ENCODE assay signal across 10 cellular contexts in the genomic region with DNA sequence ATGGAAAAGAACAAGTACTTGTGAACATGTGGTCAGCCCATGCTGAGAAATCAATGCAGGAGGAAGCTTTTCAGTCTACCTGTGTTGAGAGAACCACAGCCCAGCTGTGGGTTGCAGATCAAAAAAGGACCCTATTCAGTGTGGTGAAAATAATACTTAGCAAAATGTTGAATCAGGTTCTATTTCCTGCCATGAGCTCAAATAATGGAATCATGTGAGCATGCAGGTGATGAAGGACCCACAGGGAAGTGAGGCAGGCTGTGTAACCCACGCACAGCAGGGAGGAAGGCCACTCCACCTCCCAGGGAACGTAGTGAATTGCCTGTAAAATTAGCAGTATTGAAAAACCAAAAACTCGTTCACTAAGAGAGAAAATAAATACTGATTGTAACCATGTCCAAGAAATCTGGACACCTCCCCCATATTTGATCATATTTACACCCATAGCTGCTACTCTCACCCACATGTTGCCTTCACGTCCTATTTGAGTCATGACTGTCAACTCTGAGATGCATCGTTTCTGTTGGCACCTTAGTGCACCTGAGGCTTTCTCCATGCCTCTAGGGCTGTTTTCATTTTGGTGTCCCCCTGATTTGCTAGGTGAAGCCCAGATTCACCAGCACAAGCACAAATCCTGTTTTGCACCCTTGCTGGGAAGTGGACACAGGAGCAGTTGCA. TPM values are rescaled to one million over a fixed set of nuclear protein-coding genes. Genes with fewer than 3 reads are reported as not detected.
A peak's percentile ranks its signal among the peaks of the same experiment; 100 is the strongest.
DNase-seq lines count a peak whose midpoint lies in the region; ATAC-seq and TF ChIP-seq lines count a peak whose summit lies in the region.
"Had no signal": no experiment of that assay in that cellular context is flagged by ENCODE, and none has a peak within 500 bp of the region (broad histone marks: within the 10 kb centered on the region; RNA-seq: fewer than 3 reads in every experiment).

No MANE protein-coding gene starts in this region.

- H3K27me3 Mint-ChIP-seq in T-helper 2 cell treated with Interferon-gamma antibody and Interleukin-4, amounts not matched to agents 5 μg/mL and 100 μg/mL, for 36 hours (ENCODE audit: low read depth), result peaks cover 52% of the 10 kb centered on the region

- H4K20me1 ChIP-seq in OCI-LY7 (ENCODE audit: insufficient read depth, low read length), result no peaks in the 10 kb centered on the region

- peaks cover 8% of the 10 kb centered on the region for H3K4me1 Mint-ChIP-seq in T-helper 2 cell treated with Interferon-gamma antibody and Interleukin-4, amounts not matched to agents 5 μg/mL and 100 μg/mL, for 36 hours (ENCODE audit: low read depth)

- H3K9me3 ChIP-seq in OCI-LY7 (ENCODE audit: low read length), result no peaks in the 10 kb centered on the region
- H3K9me3 ChIP-seq in aorta (ENCODE audit: control insufficient read depth, low read length), result no peaks in the 10 kb centered on the region

- H3K27ac ChIP-seq in OCI-LY7 (ENCODE audit: low read depth, low read length, poor library complexity, severe bottlenecking) (peak overlapping the region; percentile 34), aorta (ENCODE audit: low read depth in 1 of 2, low read length in 2 of 2) (no peak overlapping the region)

- CTCF ChIA-PET in OCI-LY7 (lab: Charles Lee; ENCODE audit: unreplicated experiment), result no interaction called here

- H3K4me3 ChIP-seq in OCI-LY7 (ENCODE audit: low read depth, low read length, poor library complexity, severe bottlenecking), result no peak overlapping the region
- H3K4me3 ChIP-seq in aorta (ENCODE audit: low read length in 2 of 2), result no peak overlapping the region

- H3K27me3 ChIP-seq in aorta (ENCODE audit: control insufficient read depth in 1 of 2, insufficient read depth in 2 of 2, low read length in 1 of 2), result no peaks in the 10 kb centered on the region

- no peaks in the 10 kb centered on the region for H3K9me3 Mint-ChIP-seq in T-helper 2 cell treated with Interferon-gamma antibody and Interleukin-4, amounts not matched to agents 5 μg/mL and 100 μg/mL, for 36 hours

- no peaks in the 10 kb centered on the region for H3K79me2 ChIP-seq in OCI-LY7 (ENCODE audit: insufficient read depth, low read depth, low read length)

- H3K9me2 ChIP-seq in OCI-LY7 (ENCODE audit: insufficient read depth, low read length), result no peaks in the 10 kb centered on the region

- H3K36me3 ChIP-seq in OCI-LY7 (ENCODE audit: insufficient read depth, low read length) (no peaks in the 10 kb centered on the region), aorta (ENCODE audit: control insufficient read depth in 1 of 2, insufficient read depth in 2 of 2, low read length in 1 of 2) (no peaks in the 10 kb centered on the region)

- 93 to 96% methylated on average over 5 of the region's 5 CpGs for WGBS in aorta, 2 donors

- TF ChIP-seq CTCF in OCI-LY7 (conservative IDR thresholded peaks at IDR 0.05; ENCODE audit: low read length), result no peak

- ATAC-seq in GM18498 (IDR thresholded peaks at IDR 0.05; ENCODE audit: unreplicated experiment) (peak; percentile 48), GM19324 (IDR thresholded peaks at IDR 0.05; ENCODE audit: low FRiP score, unreplicated experiment) (peak; percentile 20), HG02973 (IDR thresholded peaks at IDR 0.05; ENCODE audit: unreplicated experiment) (peak; percentile 13), aorta (ENCODE audit: low FRiP score) (no peak), left colon (no peak)

- POLR2A ChIA-PET in OCI-LY7 (lab: Charles Lee), result interaction anchor here (1.2 to 1.4 kb wide), 2 partner anchors 24 to 32 kb away, joined by 3 to 4 read pairs; no protein-coding TSS in a partner anchor

- peak; percentile 47 for DNase-seq in OCI-LY7 (ENCODE audit: low spot score)
- no peak for DNase-seq in T-helper 2 cell treated with Interferon-gamma antibody and Interleukin-4, amounts not matched to agents 5 μg/mL and 100 μg/mL, for 36 hours (ENCODE audit: low spot score)
- no peak for DNase-seq in DMS114 treated with DMSO at 0.1 percent for 48 hours (lab: John Stamatoyannopoulos, UW; ENCODE audit: unreplicated experiment)
- DNase-seq in aorta, result no peak
- DNase-seq in left colon, result no peak
- DNase-seq: activated gamma-delta T cell treated with Interleukin-2 at 50 U/mL for 16 hours; stimulated activated CD4-positive, alpha-beta T cell treated with anti-CD3 and anti-CD28 coated beads, Interleukin-12 subunit alpha, Interleukin-12 subunit beta, amount 100 ng/mL, for 4 hours had no signal

- H3K4me3 Mint-ChIP-seq in T-helper 2 cell treated with Interferon-gamma antibody and Interleukin-4, amounts not matched to agents 5 μg/mL and 100 μg/mL, for 36 hours, result no peak overlapping the region

- intact Hi-C loops in OCI-LY7 (cut with micrococcal nuclease; ENCODE audit: unreplicated experiment) (no loop called here), aorta (cut with DNase I) (no loop called here), left colon (cut with DNase I, micrococcal nuclease) (no loop called here)

- H3K36me3 Mint-ChIP-seq in T-helper 2 cell treated with Interferon-gamma antibody and Interleukin-4, amounts not matched to agents 5 μg/mL and 100 μg/mL, for 36 hours (ENCODE audit: low read depth), result no peaks in the 10 kb centered on the region

- peak overlapping the region; percentile 29 for H3K4me2 ChIP-seq in OCI-LY7 (ENCODE audit: low read length)

- peaks cover 48% of the 10 kb centered on the region for H3K4me1 ChIP-seq in OCI-LY7 (ENCODE audit: insufficient read depth, low read length, poor library complexity, severe bottlenecking)
- no peaks in the 10 kb centered on the region for H3K4me1 ChIP-seq in aorta (ENCODE audit: control insufficient read depth in 1 of 2, insufficient read depth in 2 of 2, low read length in 2 of 2)

- peak overlapping the region; percentile 47 for H2AFZ ChIP-seq in OCI-LY7 (ENCODE audit: low read length)

- no TSS peak for BruUV-seq in OCI-LY7 (replicated peaks; lab: Mats Ljungman, UMichigan)

- no peak overlapping the region for H3K27ac Mint-ChIP-seq in T-helper 2 cell treated with Interferon-gamma antibody and Interleukin-4, amounts not matched to agents 5 μg/mL and 100 μg/mL, for 36 hours

RNA-seq across cellular contexts. Expression of a gene that starts 20.5 kb away (rescaled TPM):
- 10.9 and 16.0 TPM in 2 replicates for total RNA-seq in OCI-LY7 (2014; rRNA removed; shearing (Covaris generic))
- total RNA-seq in OCI-LY7 (2022) (20.3 and 21.2 TPM in 2 replicates), aorta (10 to 100 TPM in 1 of 2 donors, 1 to 10 TPM in 1; 6.9 to 14.2 TPM), left colon (10 to 100 TPM; 21.2 to 38.6 TPM)
- polyA plus RNA-seq in aorta, result 1 to 10 TPM; 2.8 to 3.8 TPM

Comparison
In these comparisons a context has a peak if more than half of its experiments do, and no peak if none do; other contexts are left out.
1. ATAC-seq: peak in GM18498 (single experiment), GM19324 (single experiment) and HG02973 (single experiment); none in aorta (single experiment) and left colon (single experiment).